Comparison of ENCODE assay signal across 13 cellular contexts in the genomic region with DNA sequence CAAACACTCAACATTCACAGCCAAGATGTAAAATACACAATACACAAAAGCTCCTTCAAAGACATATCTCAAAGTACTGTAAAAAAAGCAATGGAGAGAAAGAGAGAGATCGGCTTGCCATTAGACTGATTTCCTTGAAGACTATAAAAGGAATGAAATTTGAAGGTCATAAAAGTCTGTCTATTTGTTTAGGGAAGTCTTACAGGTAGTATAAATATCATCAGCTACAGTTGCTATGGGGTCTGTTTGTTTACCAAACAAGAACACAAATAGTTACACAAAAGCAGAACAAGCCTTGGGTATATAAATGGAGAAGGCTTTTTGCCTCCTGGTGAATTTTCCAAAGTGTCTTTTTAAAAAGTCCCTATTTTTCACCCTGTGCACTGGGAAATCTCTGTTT.
DNase-seq lines count a peak whose midpoint lies in the region; ATAC-seq, FAIRE-seq and TF ChIP-seq lines count a peak whose summit lies in the region.
"Had no signal": no experiment of that assay in that cellular context is flagged by ENCODE, and none has a peak within 500 bp of the region (broad histone marks: within the 10 kb centered on the region; RNA-seq: fewer than 3 reads in every experiment).

No MANE protein-coding gene starts in this region.

- H4K20me1 ChIP-seq in mammary epithelial cell (ENCODE audit: insufficient read depth, low read length): no peaks in the 10 kb centered on the region

- H3K9ac ChIP-seq in mammary epithelial cell (ENCODE audit: insufficient read depth, low read length) (no peak overlapping the region), stomach smooth muscle (ENCODE audit: low read length in 2 of 2) (no peak overlapping the region), kidney (ENCODE audit: low read length in 2 of 2) (no peak overlapping the region)

- no peaks in the 10 kb centered on the region for H3K9me3 ChIP-seq in mammary epithelial cell (replicated peaks; ENCODE audit: insufficient read depth, low read length)
- no peaks in the 10 kb centered on the region for H3K9me3 ChIP-seq in left lung
- no peaks in the 10 kb centered on the region for H3K9me3 ChIP-seq in stomach smooth muscle (ENCODE audit: control insufficient read depth in 2 of 2, low read length in 2 of 2)
- no peaks in the 10 kb centered on the region for H3K9me3 ChIP-seq in kidney (ENCODE audit: control insufficient read depth in 1 of 2, low read length in 2 of 2)
- no peaks in the 10 kb centered on the region for H3K9me3 ChIP-seq in ovary
- H3K9me3 ChIP-seq: BE2C, body of pancreas had no signal

- ATAC-seq in T-cell (replicated peaks in 1 of 4) (no peak), left lung (peak; percentile 41)
- ATAC-seq: body of pancreas had no signal

- BruUV-seq in MCF 10A (replicated peaks; lab: Mats Ljungman, UMichigan): no TSS peak
- no TSS peak for BruUV-seq in mammary epithelial cell (replicated peaks; lab: Mats Ljungman, UMichigan)

- H3K4me1 ChIP-seq in mammary epithelial cell (ENCODE audit: insufficient read depth, low read length): peaks cover 38% of the 10 kb centered on the region
- peaks cover 7 to 79% of the 10 kb centered on the region in 2 donors for H3K4me1 ChIP-seq in left lung
- H3K4me1 ChIP-seq in stomach smooth muscle (ENCODE audit: control insufficient read depth, insufficient read depth, low read length): peaks cover 39% of the 10 kb centered on the region
- peaks cover 0 to 6% of the 10 kb centered on the region in 2 donors for H3K4me1 ChIP-seq in kidney (ENCODE audit: control insufficient read depth in 1 of 2, insufficient read depth in 1 of 2, low read depth in 1 of 2, low read length in 2 of 2)
- peaks cover 16% of the 10 kb centered on the region for H3K4me1 ChIP-seq in ovary (ENCODE audit: insufficient read depth)
- H3K4me1 ChIP-seq: BE2C had no signal

- H3K27me3 Mint-ChIP-seq in MCF 10A (ENCODE audit: insufficient read depth, unreplicated experiment): no peaks in the 10 kb centered on the region
- H3K27me3 Mint-ChIP-seq in T-cell: no peaks in the 10 kb centered on the region

- TF ChIP-seq CTCF in MCF 10A (IDR thresholded peaks at IDR 0.05; ENCODE audit: unreplicated experiment) (no peak), mammary epithelial cell (conservative IDR thresholded peaks at IDR 0.05 in 1 of 2, IDR thresholded peaks at IDR 0.05 in 1 of 2; ENCODE audit: extremely low read depth in 1 of 2, insufficient read depth in 1 of 2, low read depth in 1 of 2, low read length in 2 of 2) (no peak), left lung (IDR thresholded peaks at IDR 0.05) (no peak), kidney (IDR thresholded peaks at IDR 0.05; ENCODE audit: borderline replicate concordance, extremely low read depth, insufficient read depth) (no peak), ovary (IDR thresholded peaks at IDR 0.05) (no peak)

- no peak for TF ChIP-seq POLR2A in ovary (IDR thresholded peaks at IDR 0.05)

- CTCF ChIA-PET in MCF 10A (lab: Yijun Ruan, JAX) (interaction anchor here (0.6 kb wide), 1 partner anchor 1691 kb away, joined by 3 read pairs; no protein-coding TSS in a partner anchor), mammary epithelial cell (lab: Charles Lee; ENCODE audit: low non-redundant PET) (no interaction called here), T-cell (lab: Charles Lee) (no interaction called here)

- H3K9me3 Mint-ChIP-seq in MCF 10A (ENCODE audit: unreplicated experiment) (no peaks in the 10 kb centered on the region), T-cell (no peaks in the 10 kb centered on the region)
- H3K9me3 Mint-ChIP-seq: T-helper 1 cell treated with Interleukin-12 subunit alpha and Interleukin-12 subunit beta and Interleukin-4 antibody, amounts not matched to agents 30 μg/mL and 1 μg/mL, for 36 hours had no signal

- no peak overlapping the region for H3K4me2 ChIP-seq in mammary epithelial cell (ENCODE audit: insufficient read depth, low read depth, low read length)

- peak overlapping the region; percentile 78 for H3K27ac Mint-ChIP-seq in MCF 10A (ENCODE audit: low read depth, unreplicated experiment)
- H3K27ac Mint-ChIP-seq in T-cell: peak overlapping the region; percentile 35 to 36
- H3K27ac Mint-ChIP-seq: T-helper 1 cell treated with Interleukin-12 subunit alpha and Interleukin-12 subunit beta and Interleukin-4 antibody, amounts not matched to agents 30 μg/mL and 1 μg/mL, for 36 hours had no signal

- no peak overlapping the region for H3K4me3 Mint-ChIP-seq in MCF 10A (ENCODE audit: unreplicated experiment)
- peak overlapping the region in 1 of 3 donors; percentile 21 for H3K4me3 Mint-ChIP-seq in T-cell
- H3K4me3 Mint-ChIP-seq: T-helper 1 cell treated with Interleukin-12 subunit alpha and Interleukin-12 subunit beta and Interleukin-4 antibody, amounts not matched to agents 30 μg/mL and 1 μg/mL, for 36 hours had no signal

- dilution Hi-C loops in mammary epithelial cell (cut with HindIII; ENCODE audit: low sequenced_read_pairs): no loop called here

- POLR2A ChIA-PET in MCF 10A (lab: Yijun Ruan, JAX) (interaction anchor here (0.6 kb wide), 1 partner anchor 215 kb away, joined by 3 read pairs; no protein-coding TSS in a partner anchor), T-cell (lab: Charles Lee) (interaction anchor here in 1 of 2 donors (0.6 kb wide), 1 partner anchor 50 kb away, joined by 5 read pairs; no protein-coding TSS in a partner anchor)

- H3K27ac ChIP-seq in mammary epithelial cell (ENCODE audit: insufficient read depth, low read depth, low read length) (no peak overlapping the region), left lung (peak overlapping the region; percentile 36 to 55), stomach smooth muscle (ENCODE audit: low read length) (peak overlapping the region; percentile 3), kidney (ENCODE audit: low read depth in 2 of 2, low read length in 2 of 2) (no peak overlapping the region), ovary (no peak overlapping the region), caudate nucleus (ENCODE audit: low read depth, low read length) (no peak overlapping the region)

- H3K36me3 Mint-ChIP-seq in MCF 10A (ENCODE audit: insufficient read depth, unreplicated experiment) (peaks cover 27% of the 10 kb centered on the region), T-cell (peaks cover 64% of the 10 kb centered on the region)

- 100% methylated on average over 1 of the region's 1 CpG for WGBS in mammary epithelial cell (ENCODE audit: low coverage, missing lambda C conversion rate)
- 75 to 100% (median 81%) methylated on average over 1 of the region's 1 CpG for WGBS in ovary, 3 donors

- H3K4me3 ChIP-seq in mammary epithelial cell (replicated peaks in 1 of 3; ENCODE audit: insufficient read depth in 1 of 3, low read depth in 2 of 3, low read length in 3 of 3) (no peak overlapping the region), left lung (no peak overlapping the region), stomach smooth muscle (ENCODE audit: low read length in 2 of 2) (no peak overlapping the region), kidney (ENCODE audit: low read length in 2 of 2) (no peak overlapping the region), ovary (no peak overlapping the region)
- H3K4me3 ChIP-seq: body of pancreas had no signal

- FAIRE-seq in kidney (lab: Jason Lieb, UNC): no peak

- H3K4me1 Mint-ChIP-seq in MCF 10A (ENCODE audit: insufficient read depth, unreplicated experiment) (peaks cover 29% of the 10 kb centered on the region), T-cell (peaks cover 92 to 93% (median 92%) of the 10 kb centered on the region in 3 donors)

- intact Hi-C loops in MCF 10A (cut with micrococcal nuclease) (no loop called here), mammary epithelial cell (cut with micrococcal nuclease) (no loop called here), left lung (cut with DNase I) (no loop called here), kidney (cut with DNase I) (no loop called here), ovary (cut with DNase I) (no loop called here)

- no peak for TF ChIP-seq EP300 in ovary (IDR thresholded peaks at IDR 0.05)

- H3K79me2 ChIP-seq in mammary epithelial cell (ENCODE audit: insufficient read depth, low read length): peaks cover 81% of the 10 kb centered on the region

- in situ Hi-C loops in mammary epithelial cell (cut with MboI; ENCODE audit: low sequenced_read_pairs in 2 of 2): no loop called here

- H3K36me3 ChIP-seq in mammary epithelial cell (ENCODE audit: insufficient read depth, low read length) (peaks cover 4% of the 10 kb centered on the region), left lung (peaks cover 0 to 15% of the 10 kb centered on the region in 2 donors), stomach smooth muscle (ENCODE audit: control insufficient read depth in 2 of 2, insufficient read depth in 2 of 2, low read length in 2 of 2) (peaks cover 15 to 27% of the 10 kb centered on the region in 2 donors), kidney (ENCODE audit: control insufficient read depth in 1 of 2, insufficient read depth in 2 of 2, low read length in 2 of 2) (peaks cover 0 to 4% of the 10 kb centered on the region in 2 donors), ovary (no peaks in the 10 kb centered on the region)
- H3K36me3 ChIP-seq: BE2C had no signal

- no peak overlapping the region for H2AFZ ChIP-seq in mammary epithelial cell (ENCODE audit: low read depth, low read length)

- H3K27me3 ChIP-seq in mammary epithelial cell (ENCODE audit: insufficient read depth, low read length) (no peaks in the 10 kb centered on the region), left lung (no peaks in the 10 kb centered on the region), stomach smooth muscle (ENCODE audit: control insufficient read depth in 1 of 2, insufficient read depth in 2 of 2, low read length in 2 of 2) (no peaks in the 10 kb centered on the region), ovary (no peaks in the 10 kb centered on the region)
- H3K27me3 ChIP-seq: BE2C, body of pancreas had no signal

- DNase-seq in MCF 10A (ENCODE audit: unreplicated experiment): no peak
- no peak for DNase-seq in mammary epithelial cell
- DNase-seq in T-cell: no peak
- DNase-seq in left lung: no peak
- no peak for DNase-seq in kidney
- no peak for DNase-seq in ovary
- DNase-seq in caudate nucleus (lab: John Stamatoyannopoulos, UW): no peak
- DNase-seq: BE2C; body of pancreas; erythroblast; stimulated activated CD4-positive, alpha-beta T cell treated with anti-CD3 and anti-CD28 coated beads, Interleukin-12 subunit alpha, Interleukin-12 subunit beta, amount 100 ng/mL, for 4 hours had no signal

Comparison
In these comparisons a context has a peak if more than half of its experiments do, and no peak if none do; other contexts are left out.
1. H3K27ac ChIP-seq: peak in left lung (2 of 2) and stomach smooth muscle (single experiment); none in mammary epithelial cell (single experiment), kidney (0 of 2), ovary (0 of 2) and caudate nucleus (single experiment).